Comparison of ENCODE assay signal across 8 cellular contexts in the genomic region with DNA sequence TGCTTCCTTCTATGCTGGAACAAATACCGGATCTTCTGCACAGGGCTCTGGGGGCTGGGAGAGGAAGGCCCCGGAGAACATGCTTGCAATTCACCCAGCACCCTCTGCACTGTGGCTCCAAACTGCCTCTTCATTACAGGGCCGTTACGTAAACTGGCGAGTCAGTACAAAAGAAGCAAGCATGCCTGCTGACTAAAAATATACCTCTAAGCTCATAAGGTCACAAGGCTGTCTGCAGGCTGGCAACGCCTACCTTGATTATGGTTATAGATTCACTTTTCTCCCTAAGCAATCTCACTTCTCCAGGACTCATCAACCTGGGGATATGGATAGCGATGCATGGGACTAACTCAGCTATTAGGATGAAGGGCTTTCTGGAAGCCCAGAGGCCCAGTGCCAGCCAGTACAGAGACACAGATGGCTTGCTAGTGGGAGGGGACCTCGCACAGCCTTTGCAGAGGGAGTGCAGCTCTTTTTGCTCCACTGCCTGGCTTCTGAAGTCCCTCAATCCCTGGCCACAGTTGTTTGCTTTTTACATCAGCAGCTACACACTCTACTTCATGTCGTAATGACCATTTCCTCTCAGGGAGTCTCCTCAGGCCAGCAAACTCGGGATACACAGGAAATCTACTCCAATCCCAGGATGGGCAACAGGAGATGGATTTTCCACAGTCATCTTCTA.
A peak's percentile ranks its signal among the peaks of the same experiment; 100 is the strongest.
DNase-seq lines count a peak whose midpoint lies in the region; ATAC-seq, FAIRE-seq and TF ChIP-seq lines count a peak whose summit lies in the region.

No MANE protein-coding gene starts in this region.

- H3K4me1 ChIP-seq in right cardiac atrium (ENCODE audit: control insufficient read depth, insufficient read depth, low read length) (peaks cover 34% of the 10 kb centered on the region), small intestine (ENCODE audit: control insufficient read depth in 2 of 2, insufficient read depth in 1 of 2, low read depth in 1 of 2, low read length in 1 of 2) (peaks cover 3 to 14% of the 10 kb centered on the region in 2 donors)

- peak; percentile 48 for DNase-seq in AG09309 (ENCODE audit: low read depth)
- DNase-seq in NCI-H446 treated with DMSO at 0.1 percent for 48 hours (lab: John Stamatoyannopoulos, UW): peak; percentile 57
- peak; percentile 19 for DNase-seq in amniotic stem cell (lab: John Stamatoyannopoulos, UW)
- peak in 2 of 3 donors; percentile 68 to 74 for DNase-seq in right cardiac atrium
- peak; percentile 50 for DNase-seq in small intestine
- no peak for DNase-seq in NCI-H2029 treated with DMSO at 0.1 percent for 48 hours (lab: John Stamatoyannopoulos, UW)

- no peak for FAIRE-seq in small intestine (lab: Jason Lieb, UNC)

- ATAC-seq in GM19452 (IDR thresholded peaks at IDR 0.05; ENCODE audit: unreplicated experiment) (peak; percentile 41), right cardiac atrium (peak; percentile 74 to 77), HG02571 (IDR thresholded peaks at IDR 0.05; ENCODE audit: unreplicated experiment) (no peak)

- H3K9me3 ChIP-seq in right cardiac atrium (ENCODE audit: control insufficient read depth, low read length): no peaks in the 10 kb centered on the region
- H3K9me3 ChIP-seq in small intestine (ENCODE audit: control insufficient read depth, low read depth): no peaks in the 10 kb centered on the region

- no peaks in the 10 kb centered on the region for H3K36me3 ChIP-seq in small intestine (ENCODE audit: control insufficient read depth in 2 of 2, insufficient read depth in 2 of 2, low read length in 2 of 2)

- TF ChIP-seq CTCF in AG09309 (IDR thresholded peaks at IDR 0.05; ENCODE audit: control insufficient read depth, insufficient read depth, low read depth, low read length, missing control alignments): no peak

- H3K27me3 ChIP-seq in right cardiac atrium (ENCODE audit: control insufficient read depth, insufficient read depth): no peaks in the 10 kb centered on the region
- no peaks in the 10 kb centered on the region for H3K27me3 ChIP-seq in small intestine (ENCODE audit: control insufficient read depth in 2 of 2, insufficient read depth in 2 of 2, low read length in 2 of 2)

- intact Hi-C loops in right cardiac atrium (cut with DNase I): no loop called here

- H3K27ac ChIP-seq in right cardiac atrium (ENCODE audit: low read length) (peak overlapping the region; percentile 98), small intestine (ENCODE audit: low read depth in 1 of 2, low read length in 1 of 2) (peak overlapping the region in 1 of 2 donors; percentile 76)

- H3K4me3 ChIP-seq in AG09309 (ENCODE audit: control insufficient read depth, low read depth, low read length) (no peak overlapping the region), right cardiac atrium (ENCODE audit: low read length) (no peak overlapping the region), small intestine (ENCODE audit: low read depth in 1 of 2, low read length in 2 of 2) (no peak overlapping the region)

- 31% methylated on average over 10 of the region's 10 CpGs for WGBS in right cardiac atrium
- 21 to 33% (median 27%) methylated on average over 10 of the region's 10 CpGs for WGBS in small intestine, 3 donors
